17 cellular contexts compared by ENCODE assay signal in genomic region chr7:129332354-129333056, GRCh38.
DNase-seq lines count a peak whose midpoint lies in the region; ATAC-seq and TF ChIP-seq lines count a peak whose summit lies in the region.
"Had no signal": no experiment of that assay in that cellular context is flagged by ENCODE, and none has a peak within 500 bp of the region (broad histone marks: within the 10 kb centered on the region; RNA-seq: fewer than 3 reads in every experiment).

No MANE protein-coding gene starts in this region.

- CTCF ChIA-PET in CD8-positive, alpha-beta memory T cell (lab: Charles Lee) = interaction anchor here (0.5 to 1.3 kb wide), 2 partner anchors 34 to 678 kb away, joined by 3 read pairs; no protein-coding TSS in a partner anchor

- H3K4me3 ChIP-seq in choroid plexus epithelial cell (ENCODE audit: low read depth, low read length) (no peak overlapping the region), muscle layer of duodenum (ENCODE audit: low read depth in 1 of 2, low read length in 2 of 2) (peak overlapping the region in 1 of 2 donors; percentile 18)
- H3K4me3 ChIP-seq in CD8-positive, alpha-beta memory T cell (ENCODE audit: low read length) = no peak overlapping the region
- H3K4me3 ChIP-seq: PC-9, spleen, vagina had no signal

- ATAC-seq in GM21526 (IDR thresholded peaks at IDR 0.05; ENCODE audit: low FRiP score, unreplicated experiment) = no peak
- ATAC-seq in HG03196 (IDR thresholded peaks at IDR 0.05; ENCODE audit: unreplicated experiment) = no peak

- no peaks in the 10 kb centered on the region for H3K36me3 ChIP-seq in muscle layer of duodenum (ENCODE audit: control insufficient read depth in 1 of 2, insufficient read depth in 2 of 2, low read length in 2 of 2)
- H3K36me3 ChIP-seq in CD8-positive, alpha-beta memory T cell (ENCODE audit: insufficient read depth, low read length) = no peaks in the 10 kb centered on the region
- H3K36me3 ChIP-seq: spleen, vagina had no signal

- POLR2A ChIA-PET in CD8-positive, alpha-beta memory T cell (lab: Charles Lee) = no interaction called here

- H3K4me1 Mint-ChIP-seq in CD8-positive, alpha-beta memory T cell = no peaks in the 10 kb centered on the region
- H3K4me1 Mint-ChIP-seq: CD14-positive monocyte, IgD-negative memory B cell, naive B cell had no signal

- no peaks in the 10 kb centered on the region for H3K27me3 ChIP-seq in muscle layer of duodenum (ENCODE audit: low read depth, low read length)
- no peaks in the 10 kb centered on the region for H3K27me3 ChIP-seq in CD8-positive, alpha-beta memory T cell (ENCODE audit: insufficient read depth, low read length, poor library complexity, severe bottlenecking)
- H3K27me3 ChIP-seq: spleen, vagina had no signal

- peaks cover 0 to 3% of the 10 kb centered on the region in 2 donors for H3K4me1 ChIP-seq in muscle layer of duodenum (ENCODE audit: control insufficient read depth in 1 of 2, insufficient read depth in 2 of 2, low read length in 2 of 2)
- no peaks in the 10 kb centered on the region for H3K4me1 ChIP-seq in CD8-positive, alpha-beta memory T cell (ENCODE audit: insufficient read depth, low read length)
- H3K4me1 ChIP-seq: spleen, vagina had no signal

- no peak overlapping the region for H3K4me3 Mint-ChIP-seq in CD8-positive, alpha-beta memory T cell
- H3K4me3 Mint-ChIP-seq: activated naive CD8-positive, alpha-beta T cell; CD14-positive monocyte; IgD-negative memory B cell; naive B cell had no signal

- DNase-seq in AG20443 (ENCODE audit: low spot score) = peak; percentile 37
- DNase-seq in M059J (ENCODE audit: low read depth) = peak; percentile 83
- DNase-seq in choroid plexus epithelial cell (ENCODE audit: low read depth) = peak; percentile 48
- no peak for DNase-seq in CD8-positive, alpha-beta memory T cell
- no peak for DNase-seq in germinal center (ENCODE audit: low spot score)
- DNase-seq: naive B cell, NCI-H2029 treated with DMSO at 0.1 percent for 48 hours, spleen, T1000 had no signal

- no peak overlapping the region for H3K27ac Mint-ChIP-seq in CD8-positive, alpha-beta memory T cell
- H3K27ac Mint-ChIP-seq: activated naive CD8-positive, alpha-beta T cell; IgD-negative memory B cell; naive B cell had no signal

- H3K27me3 Mint-ChIP-seq in CD8-positive, alpha-beta memory T cell = no peaks in the 10 kb centered on the region
- H3K27me3 Mint-ChIP-seq: activated naive CD8-positive, alpha-beta T cell; IgD-negative memory B cell; naive B cell had no signal

- H3K27ac ChIP-seq in muscle layer of duodenum (ENCODE audit: low read length) = peak overlapping the region; percentile 45
- no peak overlapping the region for H3K27ac ChIP-seq in CD8-positive, alpha-beta memory T cell (ENCODE audit: low read depth, low read length)
- H3K27ac ChIP-seq: PC-9, spleen, vagina had no signal

- no peaks in the 10 kb centered on the region for H3K9me3 Mint-ChIP-seq in CD8-positive, alpha-beta memory T cell
- H3K9me3 Mint-ChIP-seq: IgD-negative memory B cell, naive B cell had no signal

- peak; percentile 3 for TF ChIP-seq CTCF in choroid plexus epithelial cell (conservative IDR thresholded peaks at IDR 0.05; ENCODE audit: low read depth, low read length)

- no peaks in the 10 kb centered on the region for H3K9me3 ChIP-seq in muscle layer of duodenum (ENCODE audit: control insufficient read depth in 1 of 2, low read length in 2 of 2)
- H3K9me3 ChIP-seq in CD8-positive, alpha-beta memory T cell (ENCODE audit: low read length) = no peaks in the 10 kb centered on the region
- H3K9me3 ChIP-seq: spleen, vagina had no signal

- peaks cover 0 to 8% (median 4%) of the 10 kb centered on the region in 3 donors for H3K36me3 Mint-ChIP-seq in CD8-positive, alpha-beta memory T cell
- H3K36me3 Mint-ChIP-seq: naive B cell had no signal

Comparison
In these comparisons a context has a peak if more than half of its experiments do, and no peak if none do; other contexts are left out.
1. DNase-seq: peak in AG20443 (single experiment), M059J (single experiment) and choroid plexus epithelial cell (single experiment); none in CD8-positive, alpha-beta memory T cell (0 of 5) and germinal center (single experiment).